31 cellular contexts compared by ENCODE assay signal in genomic region chr4:106715825-106716224, GRCh38.
DNase-seq lines count a peak whose midpoint lies in the region; ATAC-seq and TF ChIP-seq lines count a peak whose summit lies in the region.
"Had no signal": no experiment of that assay in that cellular context is flagged by ENCODE, and none has a peak within 500 bp of the region (broad histone marks: within the 10 kb centered on the region; RNA-seq: fewer than 3 reads in every experiment).

No MANE protein-coding gene starts in this region.

- H3K9me2 ChIP-seq in SK-N-SH = no peaks in the 10 kb centered on the region

- peaks cover 0 to 2% of the 10 kb centered on the region in 2 experiments; a peak in 2 of 5 replicates for H3K9me3 Mint-ChIP-seq in H9

- H4K20me1 ChIP-seq in SK-N-SH (ENCODE audit: insufficient read depth) = no peaks in the 10 kb centered on the region
- no peaks in the 10 kb centered on the region for H4K20me1 ChIP-seq in H9 (ENCODE audit: control insufficient read depth, insufficient read depth, insufficient read length)
- H4K20me1 ChIP-seq: BLaER1; BLaER1 treated with 17β-estradiol and CSF1 and Interleukin-3, amounts not matched to agents 10 nM and 100 nM had no signal

- no peak overlapping the region for H3K4me3 Mint-ChIP-seq in H9
- H3K4me3 Mint-ChIP-seq: B cell; CD14-positive monocyte; CD4-positive, alpha-beta memory T cell; CD4-positive, alpha-beta T cell; CD4-positive, CD25-positive, alpha-beta regulatory T cell; CD8-positive, alpha-beta memory T cell; CD8-positive, alpha-beta T cell had no signal

- H3K9me3 ChIP-seq in SK-N-SH = no peaks in the 10 kb centered on the region
- no peaks in the 10 kb centered on the region for H3K9me3 ChIP-seq in H9 (ENCODE audit: control insufficient read depth, low read depth, low read length)
- H3K9me3 ChIP-seq: A549, BE2C, BLaER1, Caco-2 had no signal

- H3K27ac ChIP-seq in SK-N-SH (ENCODE audit: low read depth in 2 of 2, low read length in 1 of 2) (peak overlapping the region in 1 of 2 experiments; percentile 76; a peak in 1 of 4 replicates), H9 (ENCODE audit: insufficient read length, low read depth, low read length) (no peak overlapping the region)
- H3K27ac ChIP-seq: 22Rv1; A549; BLaER1; BLaER1 treated with 17β-estradiol and CSF1 and Interleukin-3, amounts not matched to agents 10 nM and 100 nM; C4-2B had no signal

- no peak overlapping the region for H3K23ac ChIP-seq in H9 (ENCODE audit: insufficient read length, low read depth, low read length)

- H4K5ac ChIP-seq in H9 (ENCODE audit: insufficient read length, low read depth, low read length) = no peak overlapping the region

- CTCF ChIA-PET in SK-N-SH (lab: Yijun Ruan, JAX) = interaction anchor here (0.7 kb wide), 1 partner anchor 200 kb away, joined by 3 read pairs; no protein-coding TSS in a partner anchor

- no peak overlapping the region for H3K4ac ChIP-seq in H9 (ENCODE audit: low read depth, low read length)

- H3K9ac ChIP-seq in SK-N-SH (no peak overlapping the region), H9 (ENCODE audit: extremely low read depth, insufficient read length, low read length) (no peak overlapping the region)
- H3K9ac ChIP-seq: BLaER1; BLaER1 treated with 17β-estradiol and CSF1 and Interleukin-3, amounts not matched to agents 10 nM and 100 nM had no signal

- H3K56ac ChIP-seq in H9 (ENCODE audit: insufficient read length, low read depth, low read length) = no peak overlapping the region

- H2BK15ac ChIP-seq in H9 (ENCODE audit: low read depth, low read length) = no peak overlapping the region

- H2BK120ac ChIP-seq in H9 (ENCODE audit: low read depth, low read length, poor library complexity, severe bottlenecking) = no peak overlapping the region

- no peak overlapping the region for H3K4me3 ChIP-seq in SK-N-SH (ENCODE audit: low read depth in 2 of 2, low read length in 1 of 2)
- H3K4me3 ChIP-seq: A549; BLaER1; BLaER1 treated with 17β-estradiol and CSF1 and Interleukin-3, amounts not matched to agents 10 nM and 100 nM had no signal

- no peak overlapping the region for H3K14ac ChIP-seq in H9 (ENCODE audit: insufficient read depth, low read length)

- peak; percentile 87 for ATAC-seq in SK-N-SH treated with all-trans-retinoic acid at 6 μM for 48 hours
- no peak for ATAC-seq in HG03135 (IDR thresholded peaks at IDR 0.05; ENCODE audit: unreplicated experiment)
- ATAC-seq: A549; CD8-positive, alpha-beta T cell had no signal

- H3K79me1 ChIP-seq in H9 (ENCODE audit: insufficient read depth, low read depth, low read length, poor library complexity, severe bottlenecking) = no peaks in the 10 kb centered on the region

- H3K4me1 ChIP-seq in SK-N-SH (ENCODE audit: control insufficient read depth in 1 of 2, insufficient read depth in 2 of 2, low read depth in 1 of 2, low read length in 1 of 2) (no peaks in the 10 kb centered on the region; a peak in 2 of 4 replicates), H9 (ENCODE audit: insufficient read depth, low read length) (no peaks in the 10 kb centered on the region)
- H3K4me1 ChIP-seq: A549, BE2C, BLaER1 had no signal

- no peaks in the 10 kb centered on the region for H3F3A ChIP-seq in SK-N-SH (replicated peaks; ENCODE audit: insufficient read depth)

- H2AFZ ChIP-seq in SK-N-SH (ENCODE audit: low read depth) = no peak overlapping the region
- H2AFZ ChIP-seq in H9 (ENCODE audit: low read length) = no peak overlapping the region

- H3T11ph ChIP-seq in H9 (ENCODE audit: low read length) = no peak overlapping the region

- H3K4me2 ChIP-seq in SK-N-SH (no peak overlapping the region), H9 (ENCODE audit: insufficient read depth, insufficient read length, low read length) (no peak overlapping the region)
- H3K4me2 ChIP-seq: A549; BLaER1; BLaER1 treated with 17β-estradiol and CSF1 and Interleukin-3, amounts not matched to agents 10 nM and 100 nM had no signal

- H3K23me2 ChIP-seq in H9 (ENCODE audit: insufficient read length, low read depth, low read length, poor library complexity, severe bottlenecking) = no peaks in the 10 kb centered on the region

- H3K27me3 ChIP-seq in SK-N-SH (ENCODE audit: insufficient read depth) (no peaks in the 10 kb centered on the region), H9 (ENCODE audit: insufficient read depth, low read length) (no peaks in the 10 kb centered on the region)
- H3K27me3 ChIP-seq: BE2C; BLaER1; BLaER1 treated with 17β-estradiol and CSF1 and Interleukin-3, amounts not matched to agents 10 nM and 100 nM had no signal

- TF ChIP-seq CTCF in SK-N-SH (IDR thresholded peaks at IDR 0.05) (no peak), H9 (conservative IDR thresholded peaks at IDR 0.05) (no peak)

- H2BK20ac ChIP-seq in H9 (ENCODE audit: low read depth, low read length, poor library complexity, severe bottlenecking) = no peak overlapping the region

- POLR2A ChIA-PET in SK-N-SH (lab: Yijun Ruan, JAX) = no interaction called here

- TF ChIP-seq EP300 in SK-N-SH (IDR thresholded peaks at IDR 0.05; ENCODE audit: borderline replicate concordance in 1 of 2, low read depth in 1 of 2, low read length in 1 of 2) = peak in 1 of 2 experiments; percentile 23; a peak in 1 of 4 replicates

- DNase-seq in SK-N-SH (no peak), H9 (no peak)
- DNase-seq: 8988T; ACHN; AML-193; BE2C; C1 segment of cervical spinal cord; Caco-2; Calu3; CD4-positive, alpha-beta memory T cell; CD4-positive, alpha-beta T cell; CD4-positive, CD25-positive, alpha-beta regulatory T cell; CD8-positive, alpha-beta memory T cell; CD8-positive, alpha-beta T cell; COR-L47; DMS 273 treated with DMSO at 0.1 percent for 48 hours; DMS153; DMS53; DMS79; DMS79 treated with DMSO at 0.1 percent for 48 hours; DND-41; EL had no signal

- H3K4me1 Mint-ChIP-seq in H9 = no peaks in the 10 kb centered on the region
- H3K4me1 Mint-ChIP-seq: B cell; CD14-positive monocyte; CD4-positive, alpha-beta memory T cell; CD4-positive, CD25-positive, alpha-beta regulatory T cell; CD8-positive, alpha-beta memory T cell had no signal

- H3K36me3 Mint-ChIP-seq in H9 (ENCODE audit: insufficient read depth in 1 of 3, low read depth in 3 of 3) = no peaks in the 10 kb centered on the region
- H3K36me3 Mint-ChIP-seq: CD14-positive monocyte; CD4-positive, alpha-beta memory T cell; CD4-positive, CD25-positive, alpha-beta regulatory T cell; CD8-positive, alpha-beta memory T cell; CD8-positive, alpha-beta T cell had no signal

- no peak overlapping the region for H3K18ac ChIP-seq in H9 (ENCODE audit: insufficient read length, low read depth, low read length)

- no peak overlapping the region for H4K91ac ChIP-seq in H9 (ENCODE audit: insufficient read length, low read depth, low read length)

- no peak overlapping the region for H2AK5ac ChIP-seq in H9 (ENCODE audit: insufficient read length, low read length)

- no peaks in the 10 kb centered on the region for H3K79me2 ChIP-seq in SK-N-SH (ENCODE audit: insufficient read depth)
- no peaks in the 10 kb centered on the region for H3K79me2 ChIP-seq in H9 (ENCODE audit: insufficient read depth, low read length)

- no peak overlapping the region for H3K27ac Mint-ChIP-seq in H9
- H3K27ac Mint-ChIP-seq: B cell; CD4-positive, alpha-beta memory T cell; CD4-positive, alpha-beta T cell; CD4-positive, CD25-positive, alpha-beta regulatory T cell; CD8-positive, alpha-beta memory T cell; CD8-positive, alpha-beta T cell had no signal

- no peak overlapping the region for H2BK12ac ChIP-seq in H9 (ENCODE audit: insufficient read length, low read depth, low read length)

- H3K36me3 ChIP-seq in SK-N-SH (replicated peaks in 1 of 2; ENCODE audit: control insufficient read depth in 1 of 2, insufficient read depth in 2 of 2, low read length in 1 of 2) = no peaks in the 10 kb centered on the region
- H3K36me3 ChIP-seq: BE2C; BLaER1; BLaER1 treated with 17β-estradiol and CSF1 and Interleukin-3, amounts not matched to agents 10 nM and 100 nM had no signal

- no peak for TF ChIP-seq RAD21 in SK-N-SH (IDR thresholded peaks at IDR 0.05; ENCODE audit: low read length)

- no peak overlapping the region for H4K8ac ChIP-seq in H9 (replicated peaks; ENCODE audit: insufficient read length, low read depth, low read length)

- H3K27me3 Mint-ChIP-seq in H9 (ENCODE audit: low read depth) = no peaks in the 10 kb centered on the region
- H3K27me3 Mint-ChIP-seq: B cell; CD4-positive, alpha-beta memory T cell; CD4-positive, alpha-beta T cell; CD4-positive, CD25-positive, alpha-beta regulatory T cell had no signal

- H2BK5ac ChIP-seq in H9 (ENCODE audit: insufficient read length, low read length) = no peak overlapping the region

TF ChIP-seq in SK-N-SH, 30 proteins besides CTCF, POLR2A, EP300 and RAD21 (continues in another document):
- no peak for TF ChIP-seq EZH2phosphoT487 (IDR thresholded peaks at IDR 0.05; ENCODE audit: borderline replicate concordance, low read depth)
- no peak for TF ChIP-seq USF2 (IDR thresholded peaks at IDR 0.05; ENCODE audit: borderline replicate concordance, low read depth, low read length)

TF ChIP-seq in SK-N-SH treated with all-trans-retinoic acid at 6 μM for 48 hours, 23 proteins besides CTCF, POLR2A, EP300 and RAD21:
- TF ChIP-seq ISL1 (CRISPR knock-in tag; IDR thresholded peaks at IDR 0.05) (peak; percentile 61), ZC3H10 (CRISPR knock-in tag; IDR thresholded peaks at IDR 0.05) (0 out of 2 replicates have a peak, but pooled peaks have one; percentile 49), PATZ1 (CRISPR knock-in tag; IDR thresholded peaks at IDR 0.05; ENCODE audit: borderline replicate concordance) (no peak)
